Comparison of ENCODE assay signal across 1 cellular context in the genomic region with DNA sequence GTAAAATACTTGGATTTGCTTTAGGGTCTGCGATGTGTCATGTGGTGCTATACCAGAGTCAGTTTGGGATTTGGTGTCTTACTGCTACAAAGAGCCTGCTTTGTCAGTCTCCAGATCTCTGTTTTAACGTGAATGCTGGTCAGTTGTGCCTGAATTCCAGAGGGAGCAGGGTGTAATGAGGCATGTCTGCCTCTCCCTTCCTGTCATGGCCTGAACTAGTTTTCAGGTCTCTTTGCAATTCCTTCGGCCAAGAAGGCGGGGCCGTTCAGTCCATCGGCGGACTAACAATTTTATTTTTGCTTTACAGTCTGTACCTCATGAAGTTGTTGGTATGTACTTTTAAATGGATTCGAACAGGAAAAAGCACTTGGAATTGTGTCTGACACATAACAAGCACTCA.
TF ChIP-seq lines count a peak whose summit lies in the region.

No MANE protein-coding gene starts in this region.

TF ChIP-seq in WTC11, 78 proteins besides CTCF, POLR2A, EP300 and RAD21 (continued from another document):
- no peak for TF ChIP-seq ZNF121 (CRISPR knock-in tag; IDR thresholded peaks at IDR 0.05)
